17 cellular contexts compared by ENCODE assay signal in genomic region chr4:17702666-17703065, GRCh38.
DNase-seq lines count a peak whose midpoint lies in the region; ATAC-seq and TF ChIP-seq lines count a peak whose summit lies in the region.
"Had no signal": no experiment of that assay in that cellular context is flagged by ENCODE, and none has a peak within 500 bp of the region (broad histone marks: within the 10 kb centered on the region; RNA-seq: fewer than 3 reads in every experiment).

No MANE protein-coding gene starts in this region.

- no peak overlapping the region for H3K4me3 ChIP-seq in hepatocyte
- H3K4me3 ChIP-seq in vagina, result no peak overlapping the region
- no peak overlapping the region for H3K4me3 ChIP-seq in HAP-1

- in situ Hi-C loops in HAP-1 (cut with MboI; ENCODE audit: low sequenced_read_pairs), result no loop called here

- H3K9me2 ChIP-seq in hepatocyte (replicated peaks; ENCODE audit: insufficient read depth), result no peaks in the 10 kb centered on the region

- H3K27ac ChIP-seq in hepatocyte (no peak overlapping the region), vagina (no peak overlapping the region)
- H3K27ac ChIP-seq: C4-2B had no signal

- no peak overlapping the region for H2AFZ ChIP-seq in hepatocyte

- no peaks in the 10 kb centered on the region for H3K9me3 ChIP-seq in hepatocyte (ENCODE audit: low read depth)
- H3K9me3 ChIP-seq in vagina, result no peaks in the 10 kb centered on the region
- H3K9me3 ChIP-seq in HAP-1, result peaks cover 5% of the 10 kb centered on the region

- ATAC-seq in GM18909 (IDR thresholded peaks at IDR 0.05; ENCODE audit: poor library complexity, unreplicated experiment), result no peak
- no peak for ATAC-seq in stimulated activated naive CD8-positive, alpha-beta T cell treated with anti-CD3 and anti-CD28 coated beads, Interleukin-15, Interleukin-2, amounts not matched to agents 100 U/mL and 50 U/mL, for 24 hours
- ATAC-seq: SK-N-SH treated with all-trans-retinoic acid at 6 μM for 48 hours had no signal

- intact Hi-C loops in vagina (cut with DNase I), result no loop called here

- no peak for TF ChIP-seq POLR2A in vagina (IDR thresholded peaks at IDR 0.05)

- H3K4me2 ChIP-seq in hepatocyte, result no peak overlapping the region

- WGBS in hepatocyte (ENCODE audit: low lambda C conversion rate, missing lambda C conversion rate), result 59% methylated on average over 4 of the region's 4 CpGs

- no peaks in the 10 kb centered on the region for H3K36me3 ChIP-seq in hepatocyte (replicated peaks; ENCODE audit: insufficient read depth, low read depth)
- no peaks in the 10 kb centered on the region for H3K36me3 ChIP-seq in vagina
- H3K36me3 ChIP-seq in HAP-1 (replicated peaks), result no peaks in the 10 kb centered on the region

- TF ChIP-seq CTCF in hepatocyte (IDR thresholded peaks at IDR 0.05; ENCODE audit: poor library complexity) (no peak), vagina (IDR thresholded peaks at IDR 0.05) (no peak)

- H3K4me1 ChIP-seq in hepatocyte (ENCODE audit: insufficient read depth) (no peaks in the 10 kb centered on the region), vagina (no peaks in the 10 kb centered on the region), HAP-1 (no peaks in the 10 kb centered on the region)

- H3K27me3 ChIP-seq in hepatocyte, result peaks cover 11% of the 10 kb centered on the region
- H3K27me3 ChIP-seq in vagina, result no peaks in the 10 kb centered on the region
- peaks cover 12% of the 10 kb centered on the region; the same call in 1 of the 2 replicates for H3K27me3 ChIP-seq in HAP-1 (ENCODE audit: low read depth)

- DNase-seq in activated CD8-positive, alpha-beta memory T cell treated with anti-CD3 and anti-CD28 coated beads for 24 hours, result peak; percentile 7
- DNase-seq in activated CD8-positive, alpha-beta memory T cell treated with anti-CD3 and anti-CD28 coated beads, Interleukin-2, amount 50 U/mL, for 48 hours, result no peak
- peak; percentile 82 for DNase-seq in NCI-H69 (lab: John Stamatoyannopoulos, UW)
- DNase-seq in hepatocyte (ENCODE audit: low spot score), result peak; percentile 34
- DNase-seq in vagina (ENCODE audit: extremely low spot score in 2 of 2), result peak; percentile 16 to 56
- DNase-seq in HAP-1 (ENCODE audit: low spot score in 2 of 2), result no peak
- DNase-seq in stimulated activated naive CD8-positive, alpha-beta T cell treated with anti-CD3 and anti-CD28 coated beads, Interleukin-15, Interleukin-2, amounts not matched to agents 100 U/mL and 50 U/mL, for 24 hours, result no peak
- DNase-seq: DMS153; KG1; NCI-H1694; NK-92 treated with Interleukin-12 subunit alpha and Interleukin-12 subunit beta, amount 100 ng/mL, for 24 hours; OCI-M1; SHP77 treated with DMSO at 0.1 percent for 48 hours; T-helper 1 cell had no signal

- H3K79me2 ChIP-seq in hepatocyte, result no peaks in the 10 kb centered on the region

- no peaks in the 10 kb centered on the region for H4K20me1 ChIP-seq in hepatocyte (ENCODE audit: insufficient read depth, poor library complexity, severe bottlenecking)

Comparison
In these comparisons a context has a peak if more than half of its experiments do, and no peak if none do; other contexts are left out.
1. DNase-seq: peak in activated CD8-positive, alpha-beta memory T cell treated with anti-CD3 and anti-CD28 coated beads for 24 hours (single experiment), NCI-H69 (single experiment), hepatocyte (single experiment) and vagina (2 of 2); none in activated CD8-positive, alpha-beta memory T cell treated with anti-CD3 and anti-CD28 coated beads, Interleukin-2, amount 50 U/mL, for 48 hours (single experiment), HAP-1 (0 of 2) and stimulated activated naive CD8-positive, alpha-beta T cell treated with anti-CD3 and anti-CD28 coated beads, Interleukin-15, Interleukin-2, amounts not matched to agents 100 U/mL and 50 U/mL, for 24 hours (single experiment).